Comparison of ENCODE assay signal across 20 cellular contexts in the genomic region with DNA sequence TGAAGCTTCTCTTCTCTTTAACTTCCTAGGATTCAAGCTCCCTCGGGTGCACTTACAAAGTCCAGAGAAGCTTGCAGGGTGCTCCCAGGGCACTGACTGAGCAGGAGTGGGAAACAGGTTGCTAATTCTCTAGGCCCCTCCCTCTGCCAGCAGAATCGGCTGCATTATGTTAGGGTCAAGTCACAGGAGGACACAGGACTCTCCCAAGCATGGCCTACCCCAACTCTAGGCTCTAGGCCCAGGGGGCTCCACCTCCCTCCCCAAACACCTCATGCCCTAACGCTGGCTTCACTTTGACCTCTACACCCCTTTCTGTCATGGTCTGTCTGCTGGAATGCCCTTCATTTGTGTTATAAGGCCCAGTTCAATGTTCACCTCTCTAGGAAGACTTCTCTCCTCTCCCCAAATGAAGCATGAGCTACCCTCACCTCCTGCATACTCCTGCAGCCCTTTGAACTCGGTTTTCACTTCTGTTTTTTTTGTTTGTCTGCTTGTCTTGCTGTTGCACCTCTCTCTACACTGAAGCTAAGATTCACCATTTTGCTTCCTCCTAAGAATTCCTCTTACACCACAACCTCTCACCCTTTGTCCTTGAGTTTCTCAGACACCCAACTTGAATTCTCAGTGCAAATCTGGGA.
DNase-seq lines count a peak whose midpoint lies in the region; ATAC-seq and TF ChIP-seq lines count a peak whose summit lies in the region.
"Had no signal": no experiment of that assay in that cellular context is flagged by ENCODE, and none has a peak within 500 bp of the region (broad histone marks: within the 10 kb centered on the region; RNA-seq: fewer than 3 reads in every experiment).

No MANE protein-coding gene starts in this region.

- peaks cover under 1 to 18% (median 12%) of the 10 kb centered on the region in 10 experiments; a peak in 17 of 20 replicates for H3K4me1 ChIP-seq in BLaER1 treated with 17β-estradiol and CSF1 and Interleukin-3, amounts not matched to agents 10 nM and 100 nM
- H3K4me1 ChIP-seq: right atrium auricular region, stomach had no signal

- TF ChIP-seq CTCF in GM13977 (IDR thresholded peaks at IDR 0.05; ENCODE audit: extremely low read depth, insufficient read depth, missing control alignments) (no peak), nephron progenitor cell (IDR thresholded peaks at IDR 0.05) (no peak)

- peak overlapping the region in 8 of 11 experiments; percentile 4 to 36 (median 18); a peak in 7 of 22 replicates for H3K4me2 ChIP-seq in BLaER1 treated with 17β-estradiol and CSF1 and Interleukin-3, amounts not matched to agents 10 nM and 100 nM

- no peak overlapping the region for H3K4me3 Mint-ChIP-seq in nephron progenitor cell
- H3K4me3 Mint-ChIP-seq: CD8-positive, alpha-beta T cell; T-helper 17 cell had no signal

- no peak for ATAC-seq in GM21360 (IDR thresholded peaks at IDR 0.05; ENCODE audit: unreplicated experiment)
- ATAC-seq: CD8-positive, alpha-beta T cell; gastroesophageal sphincter; left cardiac atrium; T-helper 17 cell had no signal

- no peak overlapping the region for H3K9ac ChIP-seq in BLaER1 treated with 17β-estradiol and CSF1 and Interleukin-3, amounts not matched to agents 10 nM and 100 nM

- no peaks in the 10 kb centered on the region for H3K36me3 ChIP-seq in BLaER1 treated with 17β-estradiol and CSF1 and Interleukin-3, amounts not matched to agents 10 nM and 100 nM
- H3K36me3 ChIP-seq: brain microvascular endothelial cell, gastroesophageal sphincter, right atrium auricular region, stomach had no signal

- no peaks in the 10 kb centered on the region for H4K20me1 ChIP-seq in BLaER1 treated with 17β-estradiol and CSF1 and Interleukin-3, amounts not matched to agents 10 nM and 100 nM

- DNase-seq in GM13977 (ENCODE audit: low spot score) (peak; percentile 45), RPMI8226 (peak; percentile 19), nephron progenitor cell (no peak), NOMO-1 treated with dmso at 0.1 percent for 144 hours (lab: John Stamatoyannopoulos, UW; ENCODE audit: unreplicated experiment) (no peak), NCI-H69 (lab: John Stamatoyannopoulos, UW) (no peak)
- no peak for DNase-seq in central memory CD4-positive, alpha-beta T cell
- DNase-seq: brain microvascular endothelial cell; CD8-positive, alpha-beta T cell; cortex of kidney; Karpas-422; left cardiac atrium; NCI-H1417; stomach; T-helper 17 cell had no signal

- no peak overlapping the region for H3K4me3 ChIP-seq in BLaER1 treated with 17β-estradiol and CSF1 and Interleukin-3, amounts not matched to agents 10 nM and 100 nM
- H3K4me3 ChIP-seq: gastroesophageal sphincter, right atrium auricular region, stomach had no signal

- H3K27ac Mint-ChIP-seq in nephron progenitor cell = peak overlapping the region; percentile 96
- H3K27ac Mint-ChIP-seq: activated T-helper 2 cell treated with anti-CD3 and anti-CD28 coated beads, Interferon-gamma antibody, Interleukin-2, Interleukin-4, amounts not matched to agents 10 μg/mL and 5 μg/mL and 100 μg/mL, durations not matched to agents 14 hours and 24 hours and 36 hours; CD8-positive, alpha-beta T cell; T-helper 17 cell had no signal

- peaks cover 2% of the 10 kb centered on the region for H3K27me3 Mint-ChIP-seq in nephron progenitor cell (ENCODE audit: low read depth, poor library complexity)
- H3K27me3 Mint-ChIP-seq: T-helper 17 cell had no signal

- peaks cover 58% of the 10 kb centered on the region for H3K4me1 Mint-ChIP-seq in nephron progenitor cell

- H3K9me3 Mint-ChIP-seq in nephron progenitor cell = peaks cover 4% of the 10 kb centered on the region
- H3K9me3 Mint-ChIP-seq: CD8-positive, alpha-beta T cell had no signal

- in situ Hi-C loops in GM13977 (cut with MboI; ENCODE audit: low pct_unique_long_range_greater_than_20kb, low sequenced_read_pairs, unreplicated experiment) = no loop called here

- no peaks in the 10 kb centered on the region for H3K36me3 Mint-ChIP-seq in nephron progenitor cell (ENCODE audit: low read depth)
- H3K36me3 Mint-ChIP-seq: CD8-positive, alpha-beta T cell had no signal

- H3K27ac ChIP-seq in BLaER1 treated with 17β-estradiol and CSF1 and Interleukin-3, amounts not matched to agents 10 nM and 100 nM = peak overlapping the region in 1 of 11 experiments; percentile 45; a peak in 1 of 22 replicates
- H3K27ac ChIP-seq: brain microvascular endothelial cell, epithelial cell of prostate, gastroesophageal sphincter, right atrium auricular region had no signal

- H3K27me3 ChIP-seq in BLaER1 treated with 17β-estradiol and CSF1 and Interleukin-3, amounts not matched to agents 10 nM and 100 nM = no peaks in the 10 kb centered on the region
- H3K27me3 ChIP-seq: brain microvascular endothelial cell, gastroesophageal sphincter, right atrium auricular region, stomach had no signal

- H3K9me3 ChIP-seq in BLaER1 treated with 17β-estradiol and CSF1 and Interleukin-3, amounts not matched to agents 10 nM and 100 nM (replicated peaks in 1 of 11) = peaks cover 0 to 13% (median 0%) of the 10 kb centered on the region in 11 experiments; a peak in 4 of 22 replicates
- H3K9me3 ChIP-seq: right atrium auricular region, stomach had no signal

Comparison
In these comparisons a context has a peak if more than half of its experiments do, and no peak if none do; other contexts are left out.
1. DNase-seq: peak in GM13977 (single experiment) and RPMI8226 (single experiment); none in nephron progenitor cell (single experiment), NOMO-1 treated with dmso at 0.1 percent for 144 hours (single experiment), central memory CD4-positive, alpha-beta T cell (single experiment) and NCI-H69 (single experiment).